Comparison of ENCODE assay signal across 31 cellular contexts in the genomic region with DNA sequence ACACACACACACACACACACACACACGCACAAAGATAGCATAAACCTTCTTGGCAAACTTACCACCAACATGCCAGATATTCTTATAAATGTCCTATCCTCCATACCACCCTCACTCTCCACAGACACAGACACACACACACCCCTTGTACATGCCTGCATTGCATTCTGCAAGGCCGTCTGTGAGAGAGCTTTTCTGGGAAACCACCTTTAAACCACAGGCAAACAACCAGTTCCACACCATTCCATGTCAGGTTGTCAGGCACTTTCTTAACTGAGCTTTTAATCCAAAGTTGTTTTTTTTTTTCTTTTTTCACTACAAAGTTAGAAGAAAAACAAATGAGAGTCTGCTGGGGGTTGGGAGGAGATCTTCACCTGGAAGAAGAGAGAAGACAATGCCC.
"Had no signal": no experiment of that assay in that cellular context is flagged by ENCODE, and none has a peak within 500 bp of the region (broad histone marks: within the 10 kb centered on the region; RNA-seq: fewer than 3 reads in every experiment).

No MANE protein-coding gene starts in this region.

- H3K9me3 Mint-ChIP-seq: activated B cell treated with CpG ODN at 0.5 μM for 24 hours; activated CD4-positive, alpha-beta memory T cell treated with anti-CD3 and anti-CD28 coated beads, Interleukin-2, amount 10 ng/mL, durations not matched to agents 7 days and 5 days; activated naive CD8-positive, alpha-beta T cell treated with anti-CD3 and anti-CD28 coated beads for 36 hours; activated T-cell treated with anti-CD3 and anti-CD28 coated beads, Interleukin-2, amount 50 U/mL, for 72 hours; activated T-helper 17 cell treated with anti-CD3 and anti-CD28 coated beads, Interleukin-2, amount 50 U/mL, for 72 hours; central memory CD8-positive, alpha-beta T cell had no signal

- DNase-seq: activated B cell treated with CpG ODN at 0.5 μM for 24 hours; activated CD4-positive, alpha-beta memory T cell treated with anti-CD3 and anti-CD28 coated beads, Interleukin-2, amount 10 ng/mL, durations not matched to agents 7 days and 5 days; activated CD4-positive, alpha-beta T cell treated with anti-CD3 and anti-CD28 coated beads for 4 hours; activated CD4-positive, CD25-positive, alpha-beta regulatory T cell treated with anti-CD3 and anti-CD28 coated beads, Interleukin-2, amount 50 U/mL, for 72 hours; activated effector memory CD4-positive, alpha-beta T cell treated with anti-CD3 and anti-CD28 coated beads, Interleukin-2, amount 50 U/mL, for 16 hours; activated naive CD4-positive, alpha-beta T cell; activated naive CD4-positive, alpha-beta T cell treated with anti-CD3 and anti-CD28 coated beads, Interleukin-2, amount 50 U/mL, for 16 hours; activated naive CD8-positive, alpha-beta T cell treated with anti-CD3 and anti-CD28 coated beads for 36 hours; activated T-cell treated with anti-CD3 and anti-CD28 coated beads, Interleukin-2, amount 50 U/mL, for 1 hour; activated T-cell treated with anti-CD3 and anti-CD28 coated beads, Interleukin-2, amount 50 U/mL, for 72 hours; amniotic stem cell; aorta; brain microvascular endothelial cell; NCI-H1105; NCI-H1417 treated with DMSO at 0.1 percent for 48 hours; NCI-H187 treated with DMSO at 0.1 percent for 48 hours; NCI-H2081 treated with DMSO at 0.1 percent for 48 hours; NCI-H510A; NCI-H526 treated with DMSO at 0.1 percent for 48 hours; NCI-H82; PC-9; Right ventricle myocardium superior; SW 1271; T-helper 1 cell; T-helper 2 cell; T-helper 9 cell had no signal

- H3K27ac Mint-ChIP-seq: activated B cell treated with CpG ODN at 0.5 μM for 24 hours; activated CD4-positive, alpha-beta memory T cell treated with anti-CD3 and anti-CD28 coated beads, Interleukin-2, amount 10 ng/mL, durations not matched to agents 7 days and 5 days; activated naive CD8-positive, alpha-beta T cell treated with anti-CD3 and anti-CD28 coated beads for 36 hours; activated T-cell treated with anti-CD3 and anti-CD28 coated beads, Interleukin-2, amount 50 U/mL, for 72 hours; activated T-helper 17 cell treated with anti-CD3 and anti-CD28 coated beads, Interleukin-2, amount 50 U/mL, for 72 hours had no signal

- H3K27me3 ChIP-seq: brain microvascular endothelial cell, cardiac muscle cell had no signal

- H3K27me3 Mint-ChIP-seq: activated CD4-positive, alpha-beta memory T cell treated with anti-CD3 and anti-CD28 coated beads, Interleukin-2, amount 10 ng/mL, durations not matched to agents 7 days and 5 days had no signal

- FAIRE-seq: K562 had no signal

- H3K4me3 Mint-ChIP-seq: activated B cell treated with CpG ODN at 0.5 μM for 24 hours; activated CD4-positive, alpha-beta memory T cell treated with anti-CD3 and anti-CD28 coated beads, Interleukin-2, amount 10 ng/mL, durations not matched to agents 7 days and 5 days; activated naive CD8-positive, alpha-beta T cell treated with anti-CD3 and anti-CD28 coated beads for 36 hours; activated T-cell treated with anti-CD3 and anti-CD28 coated beads, Interleukin-2, amount 50 U/mL, for 72 hours; activated T-helper 17 cell treated with anti-CD3 and anti-CD28 coated beads, Interleukin-2, amount 50 U/mL, for 72 hours; central memory CD8-positive, alpha-beta T cell had no signal

- H3K36me3 Mint-ChIP-seq: activated naive CD8-positive, alpha-beta T cell treated with anti-CD3 and anti-CD28 coated beads for 36 hours had no signal

- H2AFZ ChIP-seq: PC-9 had no signal

- H3K4me2 ChIP-seq: PC-9 had no signal

- H3K27ac ChIP-seq: brain microvascular endothelial cell, cardiac muscle cell, PC-9, VCaP had no signal

- ATAC-seq: activated T-cell treated with anti-CD3 and anti-CD28 coated beads, Interleukin-2, amount 50 U/mL, for 72 hours; activated T-helper 17 cell treated with anti-CD3 and anti-CD28 coated beads, Interleukin-2, amount 50 U/mL, for 72 hours; K562 had no signal

- H3K4me3 ChIP-seq: cardiac muscle cell, K562, PC-9 had no signal

- H3K36me3 ChIP-seq: brain microvascular endothelial cell, cardiac muscle cell had no signal

- H3K4me1 Mint-ChIP-seq: activated B cell treated with CpG ODN at 0.5 μM for 24 hours; activated CD4-positive, alpha-beta memory T cell treated with anti-CD3 and anti-CD28 coated beads, Interleukin-2, amount 10 ng/mL, durations not matched to agents 7 days and 5 days; activated naive CD8-positive, alpha-beta T cell treated with anti-CD3 and anti-CD28 coated beads for 36 hours; activated T-helper 17 cell treated with anti-CD3 and anti-CD28 coated beads, Interleukin-2, amount 50 U/mL, for 72 hours; central memory CD8-positive, alpha-beta T cell had no signal
